32 cellular contexts compared by ENCODE assay signal in the genomic region with DNA sequence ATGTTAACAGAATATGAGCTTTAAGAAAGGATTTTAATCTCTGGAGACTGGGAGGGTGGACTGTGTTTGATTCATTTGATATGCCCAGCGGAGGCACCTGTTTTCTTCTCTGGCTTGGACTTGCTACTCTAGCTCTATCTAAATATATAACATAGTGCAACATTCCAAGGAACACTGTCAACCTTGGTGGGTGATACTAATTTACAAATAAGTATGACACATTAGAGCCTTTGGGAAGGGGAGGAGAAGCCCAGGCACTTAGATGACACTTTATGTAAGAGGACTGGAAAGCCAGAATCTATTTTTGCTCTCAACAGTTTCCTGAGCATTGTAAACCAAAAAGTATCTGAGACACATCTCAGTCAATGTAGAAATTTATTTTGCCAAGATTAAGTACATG.
"Had no signal": no experiment of that assay in that cellular context is flagged by ENCODE, and none has a peak within 500 bp of the region (broad histone marks: within the 10 kb centered on the region; RNA-seq: fewer than 3 reads in every experiment).

No MANE protein-coding gene starts in this region.

- ATAC-seq: activated naive CD4-positive, alpha-beta T cell treated with anti-CD3 and anti-CD28 coated beads, Interleukin-2, amount 50 U/mL, for 72 hours; activated naive CD8-positive, alpha-beta T cell treated with anti-CD3 and anti-CD28 coated beads, Interleukin-2, amount 50 U/mL, for 24 hours; activated T-cell treated with anti-CD3 and anti-CD28 coated beads, Interleukin-2, amount 50 U/mL, for 4 hours; activated T-cell treated with anti-CD3 and anti-CD28 coated beads, Interleukin-2, amount 50 U/mL, for 72 hours; activated T-helper 17 cell treated with anti-CD3 and anti-CD28 coated beads, Interleukin-2, amount 50 U/mL, for 72 hours; body of pancreas had no signal

- H3K27ac ChIP-seq: adrenal gland, ascending aorta, body of pancreas, brain microvascular endothelial cell, breast epithelium, cardiac muscle cell had no signal

- H3K36me3 ChIP-seq: adrenal gland, ascending aorta, brain microvascular endothelial cell, breast epithelium, cardiac muscle cell had no signal

- H3K9me3 ChIP-seq: adrenal gland, ascending aorta, body of pancreas, breast epithelium had no signal

- H3K27me3 ChIP-seq: adrenal gland, ascending aorta, body of pancreas, brain microvascular endothelial cell, breast epithelium, cardiac muscle cell had no signal

- H3K4me1 ChIP-seq: adrenal gland, ascending aorta, body of pancreas, breast epithelium had no signal

- H3K4me3 ChIP-seq: adrenal gland, ascending aorta, body of pancreas, breast epithelium, cardiac muscle cell had no signal

- DNase-seq: activated effector memory CD4-positive, alpha-beta T cell treated with anti-CD3 and anti-CD28 coated beads, Interleukin-2, amount 50 U/mL, for 16 hours; activated effector memory CD4-positive, alpha-beta T cell treated with Interleukin-2 at 50 U/mL for 16 hours; activated gamma-delta T cell; activated gamma-delta T cell treated with Interleukin-2 at 50 U/mL for 16 hours; activated naive CD4-positive, alpha-beta T cell; activated naive CD4-positive, alpha-beta T cell treated with anti-CD3 and anti-CD28 coated beads for 36 hours; activated naive CD4-positive, alpha-beta T cell treated with anti-CD3 and anti-CD28 coated beads, Interleukin-2, amount 10 ng/mL, durations not matched to agents 7 days and 5 days; activated naive CD4-positive, alpha-beta T cell treated with anti-CD3 and anti-CD28 coated beads, Interleukin-2, amount 50 U/mL, for 16 hours; activated naive CD4-positive, alpha-beta T cell treated with Interleukin-2 at 50 U/mL for 16 hours; activated naive CD8-positive, alpha-beta T cell treated with anti-CD3 and anti-CD28 coated beads for 36 hours; activated naive CD8-positive, alpha-beta T cell treated with anti-CD3 and anti-CD28 coated beads, Interleukin-2, amount 10 ng/mL, durations not matched to agents 7 days and 5 days; activated naive CD8-positive, alpha-beta T cell treated with anti-CD3 and anti-CD28 coated beads, Interleukin-2, amount 50 U/mL, for 24 hours; activated T-cell treated with anti-CD3 and anti-CD28 coated beads, Interleukin-2, amount 50 U/mL, for 1 hour; activated T-cell treated with anti-CD3 and anti-CD28 coated beads, Interleukin-2, amount 50 U/mL, for 24 hours; activated T-cell treated with anti-CD3 and anti-CD28 coated beads, Interleukin-2, amount 50 U/mL, for 4 hours; activated T-cell treated with anti-CD3 and anti-CD28 coated beads, Interleukin-2, amount 50 U/mL, for 48 hours; activated T-cell treated with anti-CD3 and anti-CD28 coated beads, Interleukin-2, amount 50 U/mL, for 72 hours; adrenal gland; amniotic stem cell; amygdala; anterior cingulate cortex; aorta; body of pancreas; brain microvascular endothelial cell; caudate nucleus; central memory CD4-positive, alpha-beta T cell; cerebellar nuclear complex had no signal
